ENCODE assay signal across 8 cellular contexts in the genomic region with DNA sequence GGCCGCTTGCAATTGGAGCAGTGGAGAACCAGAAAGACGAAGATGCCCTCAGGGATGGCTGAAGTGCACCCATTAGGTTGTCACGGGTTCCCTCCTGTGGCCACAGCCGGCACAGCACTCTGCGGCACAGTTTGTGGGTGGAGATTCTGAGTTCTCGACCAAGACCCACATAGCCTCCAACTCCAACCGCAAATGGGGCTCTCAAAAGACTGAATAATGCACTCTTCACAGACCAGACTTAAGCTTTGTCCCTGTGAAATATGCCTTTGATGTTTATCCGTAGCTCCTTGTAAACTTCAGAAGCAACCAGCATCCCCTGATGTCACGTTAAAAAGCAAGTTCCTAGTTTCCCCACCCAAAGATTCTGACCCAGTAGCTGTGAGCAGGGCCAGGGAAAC. TPM values are rescaled to one million over a fixed set of nuclear protein-coding genes. Genes with fewer than 3 reads are reported as not detected.
DNase-seq lines count a peak whose midpoint lies in the region; ATAC-seq and TF ChIP-seq lines count a peak whose summit lies in the region.

No MANE protein-coding gene starts in this region.

- H2AFZ ChIP-seq in MM.1S (ENCODE audit: low read length), result no peak overlapping the region

- TF ChIP-seq CTCF in GM10248 (IDR thresholded peaks at IDR 0.05; ENCODE audit: control extremely low read depth, extremely low read depth, low read depth, missing control alignments) (peak; percentile 95), MM.1S (IDR thresholded peaks at IDR 0.05; ENCODE audit: low read length) (peak; percentile 87), prostate gland (IDR thresholded peaks at IDR 0.05) (peak; percentile 63 to 91 (median 86))

- peaks cover 14% of the 10 kb centered on the region for H3K27me3 Mint-ChIP-seq in activated naive CD4-positive, alpha-beta T cell treated with anti-CD3 and anti-CD28 coated beads, Interleukin-2, amount 10 ng/mL, durations not matched to agents 7 days and 5 days

- H3K9me3 ChIP-seq in HAP-1 (no peaks in the 10 kb centered on the region), MM.1S (replicated peaks; ENCODE audit: insufficient read depth, low read length) (no peaks in the 10 kb centered on the region), prostate gland (no peaks in the 10 kb centered on the region)

- H3K9me2 ChIP-seq in MM.1S (replicated peaks; ENCODE audit: insufficient read depth, low read length), result no peaks in the 10 kb centered on the region

- H3K4me1 Mint-ChIP-seq in activated naive CD4-positive, alpha-beta T cell treated with anti-CD3 and anti-CD28 coated beads, Interleukin-2, amount 10 ng/mL, durations not matched to agents 7 days and 5 days, result no peaks in the 10 kb centered on the region

- intact Hi-C loops in cardiac septum (cut with DNase I), result loop anchor here (5.0 kb wide), 2 partner anchors 164 to 239 kb away; no protein-coding TSS in a partner anchor
- intact Hi-C loops in prostate gland (cut with DNase I), result loop anchor here (5.0 kb wide), 3 partner anchors 164 to 259 kb away; a partner anchor contains a TSS

- in situ Hi-C loops in HAP-1 (cut with MboI; ENCODE audit: low sequenced_read_pairs) (no loop called here), SK-MEL-5 (cut with HindIII; ENCODE audit: low pct_unique_long_range_greater_than_20kb, low sequenced_read_pairs) (no loop called here)

- no peak overlapping the region for H3K4me3 Mint-ChIP-seq in activated naive CD4-positive, alpha-beta T cell treated with anti-CD3 and anti-CD28 coated beads, Interleukin-2, amount 10 ng/mL, durations not matched to agents 7 days and 5 days

- H3K79me2 ChIP-seq in MM.1S (ENCODE audit: low read length), result no peaks in the 10 kb centered on the region

- no peak for TF ChIP-seq POLR2A in prostate gland (IDR thresholded peaks at IDR 0.05)

- CTCF ChIA-PET in GM10248 (lab: Yijun Ruan, JAX), result interaction anchor here (0.6 to 7.6 kb wide), 16 partner anchors 11 to 914 kb away, joined by 3 to 90 read pairs (median 4); no protein-coding TSS in a partner anchor
- CTCF ChIA-PET in activated naive CD4-positive, alpha-beta T cell treated with anti-CD3 and anti-CD28 coated beads, Interleukin-2, amount 10 ng/mL, durations not matched to agents 7 days and 5 days (lab: Charles Lee), result interaction anchor here (0.7 to 3.4 kb wide), 4 partner anchors 160 to 257 kb away, joined by 4 to 37 read pairs (median 4); a partner anchor contains a TSS

- H3K4me3 ChIP-seq in HAP-1 (no peak overlapping the region), MM.1S (ENCODE audit: low read length) (no peak overlapping the region), prostate gland (no peak overlapping the region)

- no peak overlapping the region for H3K27ac Mint-ChIP-seq in activated naive CD4-positive, alpha-beta T cell treated with anti-CD3 and anti-CD28 coated beads, Interleukin-2, amount 10 ng/mL, durations not matched to agents 7 days and 5 days

- H3K9ac ChIP-seq in MM.1S (ENCODE audit: low read length), result no peak overlapping the region

- no peaks in the 10 kb centered on the region for H4K20me1 ChIP-seq in MM.1S (ENCODE audit: insufficient read depth, low read length)

- H3K27me3 ChIP-seq in HAP-1 (ENCODE audit: low read depth) (no peaks in the 10 kb centered on the region), MM.1S (replicated peaks; ENCODE audit: insufficient read depth, low read length) (no peaks in the 10 kb centered on the region), prostate gland (replicated peaks; ENCODE audit: insufficient read depth) (no peaks in the 10 kb centered on the region)

- no peaks in the 10 kb centered on the region for H3F3A ChIP-seq in MM.1S (ENCODE audit: insufficient read depth, low read length)

- H3K36me3 ChIP-seq in HAP-1 (replicated peaks) (no peaks in the 10 kb centered on the region), MM.1S (replicated peaks; ENCODE audit: insufficient read depth, low read length) (no peaks in the 10 kb centered on the region), prostate gland (no peaks in the 10 kb centered on the region)

- no peak overlapping the region for H3K27ac ChIP-seq in MM.1S (ENCODE audit: low read length)
- H3K27ac ChIP-seq in prostate gland, result no peak overlapping the region

- WGBS in prostate gland, result 9% methylated on average over 9 of the region's 9 CpGs

- H3K36me3 Mint-ChIP-seq in activated naive CD4-positive, alpha-beta T cell treated with anti-CD3 and anti-CD28 coated beads, Interleukin-2, amount 10 ng/mL, durations not matched to agents 7 days and 5 days, result no peaks in the 10 kb centered on the region

- no peak overlapping the region for H3K4me2 ChIP-seq in MM.1S (ENCODE audit: low read depth, low read length)

- ATAC-seq in HG03045 (IDR thresholded peaks at IDR 0.05; ENCODE audit: unreplicated experiment), result no peak

- H3K4me1 ChIP-seq in HAP-1 (no peaks in the 10 kb centered on the region; the same call in 1 of the 2 replicates), MM.1S (ENCODE audit: low read length) (no peaks in the 10 kb centered on the region), prostate gland (replicated peaks) (no peaks in the 10 kb centered on the region)

- DNase-seq in GM10248 (ENCODE audit: extremely low spot score) (peak; percentile 86), HAP-1 (ENCODE audit: low spot score in 2 of 2) (peak; percentile 67 to 91), MM.1S (peak; percentile 72), SK-MEL-5 (ENCODE audit: low read depth, low spot score) (peak; percentile 86), cardiac septum (ENCODE audit: low spot score) (peak; percentile 81), prostate gland (ENCODE audit: low spot score) (peak; percentile 74)
- DNase-seq in activated naive CD4-positive, alpha-beta T cell treated with anti-CD3 and anti-CD28 coated beads, Interleukin-2, amount 10 ng/mL, durations not matched to agents 7 days and 5 days, result peak; percentile 77

- POLR2A ChIA-PET in GM10248 (lab: Yijun Ruan, JAX), result no interaction called here

- no peaks in the 10 kb centered on the region for H3K9me3 Mint-ChIP-seq in activated naive CD4-positive, alpha-beta T cell treated with anti-CD3 and anti-CD28 coated beads, Interleukin-2, amount 10 ng/mL, durations not matched to agents 7 days and 5 days

RNA-seq across cellular contexts. Expression of a gene that starts 0.9 kb away (rescaled TPM):
- total RNA-seq in SK-MEL-5 (2014; rRNA removed; shearing (Covaris generic)), result not detected in 2 replicates
- polyA plus RNA-seq in SK-MEL-5 (2015; cell fraction: cytosol; rRNA removed), result not detected in 2 replicates
- polyA plus RNA-seq in SK-MEL-5 (2015; cell fraction: nucleus; rRNA removed), result not detected in 2 replicates
- total RNA-seq in cardiac septum, result not detected
- not detected for total RNA-seq in prostate gland

RNA-seq across cellular contexts. Expression of a gene that starts 31.1 kb away (rescaled TPM):
- 294 and 300 TPM in 2 replicates for total RNA-seq in SK-MEL-5 (2014; rRNA removed; shearing (Covaris generic))
- polyA plus RNA-seq in SK-MEL-5 (2015; cell fraction: cytosol; rRNA removed), result 911 and 984 TPM in 2 replicates
- 63.3 and 64.3 TPM in 2 replicates for polyA plus RNA-seq in SK-MEL-5 (2015; cell fraction: nucleus; rRNA removed)
- total RNA-seq in cardiac septum (486 TPM), prostate gland (1,000 to 10,000 TPM; 1,170 to 3,384 TPM)

RNA-seq across cellular contexts. Expression of a gene that starts 38.4 kb away (rescaled TPM):
- total RNA-seq in SK-MEL-5 (2014; rRNA removed; shearing (Covaris generic)), result not detected in 2 replicates
- polyA plus RNA-seq in SK-MEL-5 (2015; cell fraction: cytosol; rRNA removed), result not detected in 2 replicates
- not detected in 2 replicates for polyA plus RNA-seq in SK-MEL-5 (2015; cell fraction: nucleus; rRNA removed)
- total RNA-seq in cardiac septum (not detected), prostate gland (10 to 100 TPM in 1 of 2 donors, not detected in 1; 44.0 TPM)
